ENCODE assay signal across 27 cellular contexts in the genomic region with DNA sequence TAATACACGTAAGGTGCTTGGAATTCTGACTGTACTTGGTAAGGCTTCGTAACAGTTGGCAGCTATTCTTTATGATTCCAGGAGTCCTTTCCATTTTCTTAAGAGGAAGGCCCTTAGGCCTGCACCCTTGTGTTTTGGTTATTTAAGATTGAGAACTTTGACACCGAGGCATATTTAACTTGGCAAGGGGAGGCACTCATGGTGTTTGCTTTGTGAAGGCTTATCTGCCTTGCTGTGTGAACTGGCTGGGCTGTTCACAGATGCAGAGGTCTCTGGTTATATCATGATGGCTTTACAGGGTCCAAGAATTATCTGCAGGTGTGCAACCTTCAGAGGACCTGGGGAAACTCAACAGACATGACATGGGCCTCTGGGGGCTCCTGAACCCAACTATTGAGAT. TPM values are rescaled to one million over a fixed set of nuclear protein-coding genes. Genes with fewer than 3 reads are reported as not detected.
DNase-seq lines count a peak whose midpoint lies in the region; ATAC-seq and TF ChIP-seq lines count a peak whose summit lies in the region.
"Had no signal": no experiment of that assay in that cellular context is flagged by ENCODE, and none has a peak within 500 bp of the region (broad histone marks: within the 10 kb centered on the region; RNA-seq: fewer than 3 reads in every experiment).

No MANE protein-coding gene starts in this region.

- TF ChIP-seq EP300 in upper lobe of left lung (IDR thresholded peaks at IDR 0.05): peak in 1 of 4 donors; percentile 36

- H3K27ac ChIP-seq in left lung (no peak overlapping the region), upper lobe of left lung (no peak overlapping the region)
- H3K27ac ChIP-seq: PC-9 had no signal

- TF ChIP-seq CTCF in LNCaP clone FGC (IDR thresholded peaks at IDR 0.05; ENCODE audit: control insufficient read depth, extremely low read depth, insufficient read depth): no peak
- TF ChIP-seq CTCF in left lung (IDR thresholded peaks at IDR 0.05): no peak
- no peak for TF ChIP-seq CTCF in mucosa of descending colon (IDR thresholded peaks at IDR 0.05)
- TF ChIP-seq CTCF in upper lobe of left lung (IDR thresholded peaks at IDR 0.05): no peak

- no peak overlapping the region for H3K27ac Mint-ChIP-seq in stimulated activated naive CD8-positive, alpha-beta T cell treated with anti-CD3 and anti-CD28 coated beads, Interleukin-15, amount 100 ng/mL, for 72 hours
- H3K27ac Mint-ChIP-seq: CD4-positive, CD25-positive, alpha-beta regulatory T cell had no signal

- TF ChIP-seq POLR2A in upper lobe of left lung (IDR thresholded peaks at IDR 0.05): no peak

- H3K9me3 ChIP-seq in left lung (no peaks in the 10 kb centered on the region), mucosa of descending colon (no peaks in the 10 kb centered on the region), upper lobe of left lung (no peaks in the 10 kb centered on the region)
- H3K9me3 ChIP-seq: MG63 had no signal

- H3K4me1 Mint-ChIP-seq in stimulated activated naive CD8-positive, alpha-beta T cell treated with anti-CD3 and anti-CD28 coated beads, Interleukin-15, amount 100 ng/mL, for 72 hours: no peaks in the 10 kb centered on the region
- H3K4me1 Mint-ChIP-seq: CD4-positive, CD25-positive, alpha-beta regulatory T cell had no signal

- no peak overlapping the region for H3K4me3 Mint-ChIP-seq in stimulated activated naive CD8-positive, alpha-beta T cell treated with anti-CD3 and anti-CD28 coated beads, Interleukin-15, amount 100 ng/mL, for 72 hours
- H3K4me3 Mint-ChIP-seq: CD4-positive, CD25-positive, alpha-beta regulatory T cell had no signal

- peaks cover 0 to 7% of the 10 kb centered on the region in 2 donors for H3K9me3 Mint-ChIP-seq in stimulated activated naive CD8-positive, alpha-beta T cell treated with anti-CD3 and anti-CD28 coated beads, Interleukin-15, amount 100 ng/mL, for 72 hours

- peak; percentile 70 for DNase-seq in LNCaP clone FGC (ENCODE audit: low read depth)
- no peak for DNase-seq in left lung
- peak in 1 of 3 donors; percentile 72 for DNase-seq in mucosa of descending colon
- peak in 1 of 2 donors; percentile 70 for DNase-seq in upper lobe of left lung
- DNase-seq in stimulated activated naive CD8-positive, alpha-beta T cell treated with anti-CD3 and anti-CD28 coated beads, Interleukin-15, amount 100 ng/mL, for 72 hours: no peak
- no peak for DNase-seq in NCI-H2107 (lab: John Stamatoyannopoulos, UW)
- DNase-seq in C1 segment of cervical spinal cord (lab: John Stamatoyannopoulos, UW): no peak
- DNase-seq: 8988T; CD4-positive, CD25-positive, alpha-beta regulatory T cell; DMS153; DND-41; Kasumi-1; MG63; NCI-H1105 treated with DMSO at 0.1 percent for 48 hours; NCI-H146; NCI-H1930; NCI-H446; NCI-H524 treated with DMSO at 0.1 percent for 48 hours; NCI-H774; NK-92 treated with Interleukin-12 subunit alpha and Interleukin-12 subunit beta, amount 100 ng/mL, for 24 hours; PC-9 had no signal

- H3K27me3 ChIP-seq in left lung (no peaks in the 10 kb centered on the region), upper lobe of left lung (no peaks in the 10 kb centered on the region)
- H3K27me3 ChIP-seq: MG63 had no signal

- H3K4me3 ChIP-seq in LNCaP clone FGC (ENCODE audit: low read depth, low read length) (no peak overlapping the region), left lung (no peak overlapping the region), mucosa of descending colon (no peak overlapping the region), upper lobe of left lung (no peak overlapping the region)
- H3K4me3 ChIP-seq: K562, MG63, PC-9 had no signal

- H3K27me3 Mint-ChIP-seq in stimulated activated naive CD8-positive, alpha-beta T cell treated with anti-CD3 and anti-CD28 coated beads, Interleukin-15, amount 100 ng/mL, for 72 hours: no peaks in the 10 kb centered on the region
- H3K27me3 Mint-ChIP-seq: CD4-positive, CD25-positive, alpha-beta regulatory T cell had no signal

- intact Hi-C loops in left lung (cut with DNase I): no loop called here
- intact Hi-C loops in mucosa of descending colon (cut with DNase I, micrococcal nuclease): no loop called here

- H3K36me3 ChIP-seq in left lung (no peaks in the 10 kb centered on the region), mucosa of descending colon (ENCODE audit: low read depth) (no peaks in the 10 kb centered on the region), upper lobe of left lung (no peaks in the 10 kb centered on the region)
- H3K36me3 ChIP-seq: MG63 had no signal

- peak; percentile 94 for ATAC-seq in left lung
- peak; percentile 93 for ATAC-seq in mucosa of descending colon
- ATAC-seq in upper lobe of left lung (ENCODE audit: low FRiP score in 2 of 2): peak; percentile 27 to 85
- ATAC-seq in stimulated activated naive CD8-positive, alpha-beta T cell treated with anti-CD3 and anti-CD28 coated beads, Interleukin-15, amount 100 ng/mL, for 72 hours: no peak
- ATAC-seq: K562, Right ventricle myocardium inferior had no signal

- 62% methylated on average over 3 of the region's 3 CpGs for WGBS in upper lobe of left lung, 2 donors

- H3K4me1 ChIP-seq in left lung (no peaks in the 10 kb centered on the region), mucosa of descending colon (ENCODE audit: low read depth) (peaks cover 14% of the 10 kb centered on the region), upper lobe of left lung (peaks cover 0 to 6% (median 0%) of the 10 kb centered on the region in 4 donors)

RNA-seq across cellular contexts. Expression of a gene that starts 0.8 kb away (rescaled TPM):
- not detected for total RNA-seq in left lung
- under 1 TPM in 1 of 3 donors, not detected in 2; 0.75 TPM for total RNA-seq in mucosa of descending colon
- 1 to 10 TPM in 1 of 6 donors, under 1 TPM in 1, not detected in 4; 0.66 to 1.7 TPM for total RNA-seq in upper lobe of left lung
- total RNA-seq: CD4-positive, CD25-positive, alpha-beta regulatory T cell; H4; HT1080; PC-9; Right ventricle myocardium inferior; RPMI7951; SK-MEL-5 had no signal

RNA-seq across cellular contexts. Expression of a gene that starts 30.8 kb away (rescaled TPM):
- not detected for total RNA-seq in left lung
- total RNA-seq in mucosa of descending colon: 1 to 10 TPM; 2.8 to 8.9 (median 2.8) TPM
- under 1 TPM in 2 of 6 donors, not detected in 4; 0.49 to 0.88 TPM for total RNA-seq in upper lobe of left lung
- total RNA-seq: CD4-positive, CD25-positive, alpha-beta regulatory T cell; H4; HT1080; PC-9; Right ventricle myocardium inferior; RPMI7951 had no signal

RNA-seq across cellular contexts. Expression of a gene that starts 44.2 kb away (rescaled TPM):
- total RNA-seq in left lung (not detected), mucosa of descending colon (not detected), upper lobe of left lung (1 to 10 TPM in 2 of 6 donors, not detected in 4; 1.7 to 3.3 TPM)
- total RNA-seq: CD4-positive, CD25-positive, alpha-beta regulatory T cell; H4; HT1080; PC-9; Right ventricle myocardium inferior; RPMI7951; SK-MEL-5 had no signal
